Comparison of ENCODE assay signal across 21 cellular contexts in genomic region chr7:153430931-153431330, GRCh38.
"Had no signal": no experiment of that assay in that cellular context is flagged by ENCODE, and none has a peak within 500 bp of the region (broad histone marks: within the 10 kb centered on the region; RNA-seq: fewer than 3 reads in every experiment).

No MANE protein-coding gene starts in this region.

- H3K4me1 ChIP-seq: body of pancreas, right lobe of liver, tibial artery had no signal

- H3K27me3 ChIP-seq: body of pancreas, cardiac muscle cell, right lobe of liver, tibial artery had no signal

- H3K27ac Mint-ChIP-seq: activated CD8-positive, alpha-beta T cell treated with anti-CD3 and anti-CD28 coated beads, Interleukin-2, amount 10 ng/mL, durations not matched to agents 7 days and 5 days; activated naive CD4-positive, alpha-beta T cell treated with anti-CD3 and anti-CD28 coated beads, Interleukin-2, amount 50 U/mL, for 24 hours; naive B cell; stimulated activated naive CD8-positive, alpha-beta T cell treated with anti-CD3 and anti-CD28 coated beads, Interleukin-15, amount 100 ng/mL, for 72 hours had no signal

- ATAC-seq: activated CD8-positive, alpha-beta T cell treated with anti-CD3 and anti-CD28 coated beads, Interleukin-2, amount 10 ng/mL, durations not matched to agents 7 days and 5 days; body of pancreas; left cardiac atrium; right lobe of liver; stimulated activated naive CD8-positive, alpha-beta T cell treated with anti-CD3 and anti-CD28 coated beads, Interleukin-15, amount 100 ng/mL, for 72 hours had no signal

- H3K36me3 Mint-ChIP-seq: activated naive CD4-positive, alpha-beta T cell treated with anti-CD3 and anti-CD28 coated beads, Interleukin-2, amount 50 U/mL, for 24 hours; naive B cell had no signal

- H3K9me3 ChIP-seq: body of pancreas, right lobe of liver, tibial artery had no signal

- H3K36me3 ChIP-seq: cardiac muscle cell, right lobe of liver, tibial artery had no signal

- H3K27me3 Mint-ChIP-seq: activated naive CD4-positive, alpha-beta T cell treated with anti-CD3 and anti-CD28 coated beads, Interleukin-2, amount 50 U/mL, for 24 hours; naive B cell; stimulated activated naive CD8-positive, alpha-beta T cell treated with anti-CD3 and anti-CD28 coated beads, Interleukin-15, amount 100 ng/mL, for 72 hours had no signal

- H3K4me3 ChIP-seq: body of pancreas, cardiac muscle cell, right lobe of liver, skin epidermis, tibial artery had no signal

- H3K27ac ChIP-seq: body of pancreas, cardiac muscle cell, right lobe of liver, skin epidermis, tibial artery, VCaP had no signal

- H3K4me3 Mint-ChIP-seq: activated CD8-positive, alpha-beta T cell treated with anti-CD3 and anti-CD28 coated beads, Interleukin-2, amount 10 ng/mL, durations not matched to agents 7 days and 5 days; activated naive CD4-positive, alpha-beta T cell treated with anti-CD3 and anti-CD28 coated beads, Interleukin-2, amount 50 U/mL, for 24 hours; stimulated activated naive CD8-positive, alpha-beta T cell treated with anti-CD3 and anti-CD28 coated beads, Interleukin-15, amount 100 ng/mL, for 72 hours had no signal

- DNase-seq: activated CD4-positive, alpha-beta T cell treated with anti-CD3 and anti-CD28 coated beads for 1 hour; activated CD4-positive, alpha-beta T cell treated with anti-CD3 and anti-CD28 coated beads, Interleukin-2, amount 50 U/mL, for 1 hour; activated CD8-positive, alpha-beta T cell treated with anti-CD3 and anti-CD28 coated beads, Interleukin-2, amount 10 ng/mL, durations not matched to agents 7 days and 5 days; activated gamma-delta T cell treated with Interleukin-2 at 50 U/mL for 16 hours; body of pancreas; cortex of kidney; erythroblast; foreskin fibroblast; islet precursor cell; left cardiac atrium; mesenchymal stem cell; naive B cell; right lobe of liver; stimulated activated CD4-positive, alpha-beta T cell treated with anti-CD3 and anti-CD28 coated beads, Interleukin-1b, Interleukin-23, amount 100 ng/mL, for 48 hours; stimulated activated naive CD8-positive, alpha-beta T cell treated with anti-CD3 and anti-CD28 coated beads, Interleukin-15, amount 100 ng/mL, for 72 hours; T-helper 2 cell; tibial artery had no signal

- H3K4me1 Mint-ChIP-seq: activated naive CD4-positive, alpha-beta T cell treated with anti-CD3 and anti-CD28 coated beads, Interleukin-2, amount 50 U/mL, for 24 hours; naive B cell; stimulated activated naive CD8-positive, alpha-beta T cell treated with anti-CD3 and anti-CD28 coated beads, Interleukin-15, amount 100 ng/mL, for 72 hours had no signal
